ENCODE assay signal across 8 cellular contexts in the genomic region with DNA sequence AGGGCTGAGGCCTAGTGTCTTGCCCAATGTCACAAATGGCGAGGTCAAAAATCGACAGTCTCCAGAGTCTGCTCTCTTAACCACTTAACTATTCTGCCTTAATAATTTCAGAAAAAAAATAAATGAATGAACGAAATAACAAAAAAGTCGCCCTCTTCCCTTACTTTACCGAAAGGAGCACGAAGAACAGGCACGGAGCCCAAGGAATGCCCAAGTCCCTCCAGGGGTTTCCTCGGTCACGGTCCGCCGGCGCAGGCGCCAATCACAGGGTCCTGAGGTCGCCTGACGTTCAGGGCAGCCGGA. TPM values are rescaled to one million over a fixed set of nuclear protein-coding genes. Genes with fewer than 3 reads are reported as not detected.
A peak's percentile ranks its signal among the peaks of the same experiment; 100 is the strongest.
DNase-seq lines count a peak whose midpoint lies in the region; ATAC-seq and TF ChIP-seq lines count a peak whose summit lies in the region.

No MANE protein-coding gene starts in this region.

- intact Hi-C loops in gastrocnemius medialis (cut with DNase I; ENCODE audit: low total_unique reads): loop anchor here (10.0 kb wide), 1 partner anchor 178 kb away; the partner anchor contains the start of gene IFT172

- TF ChIP-seq POLR2A in gastrocnemius medialis (IDR thresholded peaks at IDR 0.05): no peak

- H3K27ac ChIP-seq in CD4-positive, CD25-positive, alpha-beta regulatory T cell (ENCODE audit: insufficient read depth, low read length, poor library complexity, severe bottlenecking): peak overlapping the region; percentile 93
- H3K27ac ChIP-seq in VCaP (peak overlapping the region; percentile 93), cardiac muscle cell (peak overlapping the region; percentile 97), gastrocnemius medialis (peak overlapping the region; percentile 92 to 99 (median 94))

- in situ Hi-C loops in gastrocnemius medialis (cut with MboI; ENCODE audit: low sequenced_read_pairs in 4 of 4): no loop called here

- H3K4me3 ChIP-seq in CD4-positive, CD25-positive, alpha-beta regulatory T cell (ENCODE audit: low read depth, low read length): peak overlapping the region; percentile 98
- peak overlapping the region; percentile 87 for H3K4me3 ChIP-seq in cardiac muscle cell
- peak overlapping the region; percentile 90 to 100 (median 98) for H3K4me3 ChIP-seq in gastrocnemius medialis

- peaks cover 36% of the 10 kb centered on the region for H3K36me3 ChIP-seq in CD4-positive, CD25-positive, alpha-beta regulatory T cell (ENCODE audit: control insufficient read depth, insufficient read depth, low read length)
- H3K36me3 ChIP-seq in cardiac muscle cell: peaks cover 30% of the 10 kb centered on the region
- H3K36me3 ChIP-seq in gastrocnemius medialis: peaks cover 6 to 50% of the 10 kb centered on the region in 2 donors

- no peaks in the 10 kb centered on the region for H3K9me3 Mint-ChIP-seq in CD4-positive, CD25-positive, alpha-beta regulatory T cell

- no peak for TF ChIP-seq CTCF in VCaP (conservative IDR thresholded peaks at IDR 0.05)
- no peak for TF ChIP-seq CTCF in cardiac muscle cell (IDR thresholded peaks at IDR 0.05; ENCODE audit: low read depth, low read length)
- no peak for TF ChIP-seq CTCF in gastrocnemius medialis (IDR thresholded peaks at IDR 0.05 in 4 of 5, conservative IDR thresholded peaks at IDR 0.05 in 1 of 5)

- no peak for DNase-seq in CD4-positive, CD25-positive, alpha-beta regulatory T cell
- DNase-seq in cardiac muscle cell (ENCODE audit: low read depth in 1 of 2, low spot score in 1 of 2) (no peak), gastrocnemius medialis (peak; percentile 57 to 78), NCI-H82 treated with DMSO at 0.1 percent for 48 hours (lab: John Stamatoyannopoulos, UW; ENCODE audit: unreplicated experiment) (no peak), DMS 273 (lab: John Stamatoyannopoulos, UW; ENCODE audit: unreplicated experiment) (no peak)
- no peak for DNase-seq in stimulated activated CD4-positive, alpha-beta T cell treated with anti-CD3 and anti-CD28 coated beads, Interleukin-12 subunit alpha, Interleukin-12 subunit beta, amount 100 ng/mL, for 4 hours

- H3K36me3 Mint-ChIP-seq in CD4-positive, CD25-positive, alpha-beta regulatory T cell: peaks cover 30% of the 10 kb centered on the region

- H3K9me3 ChIP-seq in CD4-positive, CD25-positive, alpha-beta regulatory T cell (ENCODE audit: control insufficient read depth in 2 of 2, low read length in 2 of 2): no peaks in the 10 kb centered on the region
- no peaks in the 10 kb centered on the region for H3K9me3 ChIP-seq in cardiac muscle cell (ENCODE audit: low read depth)
- no peaks in the 10 kb centered on the region for H3K9me3 ChIP-seq in gastrocnemius medialis

- peaks cover 26% of the 10 kb centered on the region for H3K4me1 ChIP-seq in CD4-positive, CD25-positive, alpha-beta regulatory T cell (ENCODE audit: control insufficient read depth, insufficient read depth, low read length, poor library complexity, severe bottlenecking)
- H3K4me1 ChIP-seq in cardiac muscle cell (ENCODE audit: low read depth) (peaks cover 19% of the 10 kb centered on the region), gastrocnemius medialis (peaks cover 29 to 37% of the 10 kb centered on the region in 2 donors)

- H3K27ac Mint-ChIP-seq in CD4-positive, CD25-positive, alpha-beta regulatory T cell: peak overlapping the region; percentile 99 to 100 (median 99)

- H3K27me3 Mint-ChIP-seq in CD4-positive, CD25-positive, alpha-beta regulatory T cell: peaks cover 4% of the 10 kb centered on the region

- H3K4me1 Mint-ChIP-seq in CD4-positive, CD25-positive, alpha-beta regulatory T cell: peaks cover 23 to 68% (median 51%) of the 10 kb centered on the region in 4 donors

- H3K4me3 Mint-ChIP-seq in CD4-positive, CD25-positive, alpha-beta regulatory T cell: peak overlapping the region; percentile 90 to 100 (median 98)

- H3K27me3 ChIP-seq in CD4-positive, CD25-positive, alpha-beta regulatory T cell (ENCODE audit: control insufficient read depth, insufficient read depth, low read length): no peaks in the 10 kb centered on the region
- H3K27me3 ChIP-seq in cardiac muscle cell (no peaks in the 10 kb centered on the region), gastrocnemius medialis (no peaks in the 10 kb centered on the region)

- peak; percentile 71 to 76 for ATAC-seq in CD4-positive, CD25-positive, alpha-beta regulatory T cell (ENCODE audit: low read depth in 2 of 2)
- ATAC-seq in HG02588 (IDR thresholded peaks at IDR 0.05; ENCODE audit: unreplicated experiment): peak; percentile 58
- ATAC-seq in gastrocnemius medialis: peak; percentile 83 to 84

RNA-seq across cellular contexts. Expression of gene SUPT7L, which starts 0.3 kb away (rescaled TPM):
- 51.4 TPM for total RNA-seq in CD4-positive, CD25-positive, alpha-beta regulatory T cell
- 10 to 100 TPM; 18.3 to 23.9 (median 20.9) TPM for polyA plus RNA-seq in CD4-positive, CD25-positive, alpha-beta regulatory T cell
- total RNA-seq in cardiac muscle cell (37.8 and 38.0 TPM in 2 replicates), gastrocnemius medialis (10 to 100 TPM; 14.6 to 26.0 (median 21.9) TPM)
- 34.3 and 38.3 TPM in 2 replicates for polyA plus RNA-seq in cardiac muscle cell

RNA-seq across cellular contexts. Expression of gene SLC4A1AP, which starts 0.6 kb away (rescaled TPM):
- total RNA-seq in CD4-positive, CD25-positive, alpha-beta regulatory T cell: 20.8 TPM
- 10 to 100 TPM; 25.2 to 28.3 (median 26.7) TPM for polyA plus RNA-seq in CD4-positive, CD25-positive, alpha-beta regulatory T cell
- total RNA-seq in cardiac muscle cell (30.2 and 34.8 TPM in 2 replicates), gastrocnemius medialis (10 to 100 TPM; 32.1 to 44.2 (median 34.6) TPM)
- 35.9 and 40.3 TPM in 2 replicates for polyA plus RNA-seq in cardiac muscle cell

RNA-seq across cellular contexts. Expression of gene GPN1, which starts 34.3 kb away (rescaled TPM):
- total RNA-seq in CD4-positive, CD25-positive, alpha-beta regulatory T cell: 27.8 TPM
- 10 to 100 TPM; 74.2 to 85.0 (median 76.4) TPM for polyA plus RNA-seq in CD4-positive, CD25-positive, alpha-beta regulatory T cell
- 24.1 and 30.0 TPM in 2 replicates for total RNA-seq in cardiac muscle cell
- polyA plus RNA-seq in cardiac muscle cell: 51.6 and 52.5 TPM in 2 replicates
- 10 to 100 TPM; 21.0 to 30.0 (median 25.0) TPM for total RNA-seq in gastrocnemius medialis

RNA-seq across cellular contexts. Expression of gene CCDC121, which starts 34.3 kb away (rescaled TPM):
- total RNA-seq in CD4-positive, CD25-positive, alpha-beta regulatory T cell: 0.79 TPM
- 1 to 10 TPM in 2 of 4 donors, under 1 TPM in 2; 0.49 to 2.4 (median 0.96) TPM for polyA plus RNA-seq in CD4-positive, CD25-positive, alpha-beta regulatory T cell
- 4.2 and 6.1 TPM in 2 replicates for total RNA-seq in cardiac muscle cell
- polyA plus RNA-seq in cardiac muscle cell: 5.1 and 6.1 TPM in 2 replicates
- 1 to 10 TPM in 3 of 4 donors, under 1 TPM in 1; 0.56 to 2.0 (median 1.3) TPM for total RNA-seq in gastrocnemius medialis

Comparison
In these comparisons a context has a peak if more than half of its experiments do, and no peak if none do; other contexts are left out.
1. DNase-seq: peak in gastrocnemius medialis (2 of 2); none in CD4-positive, CD25-positive, alpha-beta regulatory T cell (0 of 3), cardiac muscle cell (0 of 2), stimulated activated CD4-positive, alpha-beta T cell treated with anti-CD3 and anti-CD28 coated beads, Interleukin-12 subunit alpha, Interleukin-12 subunit beta, amount 100 ng/mL, for 4 hours (single experiment), NCI-H82 treated with DMSO at 0.1 percent for 48 hours (single experiment) and DMS 273 (single experiment).
2. Peak in every context shown above with its lines, with median percentiles within 50 percentile points of each other: ATAC-seq, H3K27ac ChIP-seq and H3K4me3 ChIP-seq.